ENCODE assay signal across 8 cellular contexts in the genomic region with DNA sequence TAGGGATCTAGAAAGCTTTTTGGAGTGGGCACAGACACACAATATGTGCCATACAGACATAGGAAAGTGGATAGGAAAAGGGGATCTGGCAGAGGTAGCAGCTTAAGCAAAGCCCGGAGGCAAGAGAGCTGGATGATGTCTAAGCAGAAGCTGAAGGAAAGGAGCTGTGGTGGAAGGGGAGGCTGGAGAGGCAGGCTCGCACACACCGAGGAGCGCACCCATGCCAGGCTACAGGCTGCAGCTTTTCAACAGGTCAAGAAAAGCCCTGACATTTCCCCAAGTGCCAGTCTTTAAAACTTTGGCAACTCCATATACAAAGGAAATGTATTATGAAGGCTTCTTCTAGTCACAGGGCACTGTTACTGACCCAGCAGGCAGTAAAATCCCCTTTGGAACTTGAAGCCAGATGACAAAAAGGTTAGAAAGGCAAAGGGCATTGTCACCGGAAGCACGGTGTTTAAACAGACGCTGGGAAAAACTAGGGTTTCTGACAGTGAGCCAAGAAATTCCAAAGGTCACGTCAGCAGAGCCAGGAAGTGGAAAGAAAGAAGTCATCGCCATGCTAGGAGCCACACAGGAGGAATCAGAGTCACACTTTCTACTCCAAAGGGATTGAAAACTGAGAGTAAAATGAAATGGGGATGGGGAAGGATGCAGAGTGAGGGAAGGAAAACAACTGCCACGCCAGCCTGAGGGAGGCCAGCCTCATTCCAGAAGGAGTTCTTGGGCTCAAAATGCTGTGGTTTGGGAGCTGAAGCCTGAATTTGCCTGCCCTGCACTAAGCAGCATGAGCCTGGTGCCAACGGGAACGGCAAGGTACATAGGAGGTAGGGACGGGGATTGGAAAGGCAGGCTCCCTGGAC.
DNase-seq lines count a peak whose midpoint lies in the region; ATAC-seq, FAIRE-seq and TF ChIP-seq lines count a peak whose summit lies in the region.

No MANE protein-coding gene starts in this region.

- peak; percentile 34; the same call in 1 of the 3 replicates for ATAC-seq in K562
- no peak for ATAC-seq in HG02798 (IDR thresholded peaks at IDR 0.05; ENCODE audit: poor library complexity, unreplicated experiment)

- no TSS peak for BruUV-seq in K562 (replicated peaks; lab: Mats Ljungman, UMichigan)

- TF ChIP-seq EP300 in K562 (IDR thresholded peaks at IDR 0.05; ENCODE audit: low read length) = no peak

- H3K79me2 ChIP-seq in K562 (ENCODE audit: control insufficient read depth, insufficient read depth, low read length) = no peaks in the 10 kb centered on the region

- H3K4me3 ChIP-seq in K562 = no peak overlapping the region
- H3K4me3 ChIP-seq in tibial artery = peak overlapping the region; percentile 1 to 24

- POLR2A ChIA-PET in K562 (lab: Yijun Ruan, JAX) = no interaction called here

- H3K27me3 ChIP-seq in K562 (ENCODE audit: control insufficient read depth in 2 of 2, insufficient read depth in 2 of 2, low read length in 2 of 2) (no peaks in the 10 kb centered on the region; a peak in 1 of 5 replicates), layer of hippocampus (ENCODE audit: control insufficient read depth, insufficient read depth, low read length) (no peaks in the 10 kb centered on the region), tibial artery (no peaks in the 10 kb centered on the region)

- H3K27ac ChIP-seq in K562 (ENCODE audit: extremely low read depth, low read depth, low read length) = no peak overlapping the region
- peak overlapping the region; percentile 52 for H3K27ac ChIP-seq in layer of hippocampus (ENCODE audit: low read depth, low read length)
- peak overlapping the region; percentile 77 to 81 for H3K27ac ChIP-seq in tibial artery

- TF ChIP-seq CTCF in K562 (IDR thresholded peaks at IDR 0.05 in 2 of 3, conservative IDR thresholded peaks at IDR 0.05 in 1 of 3; ENCODE audit: insufficient read depth in 2 of 3, low read depth in 1 of 3, low read length in 3 of 3) = no peak
- TF ChIP-seq CTCF in tibial artery (IDR thresholded peaks at IDR 0.05) = no peak

- WGBS in K562 (ENCODE audit: insufficient coverage, low coverage, missing lambda C conversion rate) = 27% methylated on average over 13 of the region's 13 CpGs

- H3K36me3 ChIP-seq in K562 (ENCODE audit: control insufficient read depth, insufficient read depth, low read length) = no peaks in the 10 kb centered on the region
- H3K36me3 ChIP-seq in tibial artery = no peaks in the 10 kb centered on the region

- no peak for TF ChIP-seq RAD21 in K562 (CRISPR knock-in tag; conservative IDR thresholded peaks at IDR 0.05 in 1 of 2, IDR thresholded peaks at IDR 0.05 in 1 of 2)

- no peak for FAIRE-seq in K562 (lab: Jason Lieb, UNC)

- in situ Hi-C loops in K562 (cut with MboI) = no loop called here

- H3K4me2 ChIP-seq in K562 (ENCODE audit: insufficient read depth, low read length) = no peak overlapping the region; the same call in 1 of the 2 replicates

- intact Hi-C loops in K562 (cut with micrococcal nuclease) (no loop called here), tibial artery (cut with DNase I; ENCODE audit: low total_unique reads) (no loop called here)

- CTCF ChIA-PET in K562 (lab: Yijun Ruan, JAX; ENCODE audit: low intra/inter-chr PET ratio) = no interaction called here

- no peaks in the 10 kb centered on the region for H4K20me1 ChIP-seq in K562 (replicated peaks; ENCODE audit: control insufficient read depth, insufficient read depth, low read length)

- H3K4me1 ChIP-seq in K562 (replicated peaks in 1 of 2; ENCODE audit: control insufficient read depth in 2 of 2, insufficient read depth in 2 of 2, low read length in 2 of 2) (peaks cover 0 to 9% of the 10 kb centered on the region in 2 experiments; a peak in 2 of 5 replicates), tibial artery (peaks cover 0 to 24% (median 22%) of the 10 kb centered on the region in 4 donors)

- H3K9me3 ChIP-seq in K562 (replicated peaks; ENCODE audit: control insufficient read depth, insufficient read depth, low read depth, low read length) = no peaks in the 10 kb centered on the region
- no peaks in the 10 kb centered on the region for H3K9me3 ChIP-seq in tibial artery

- 0 out of 4 replicates have a peak overlapping the region, but pooled peaks of 1 of the 2 experiments have one; percentile 36 for H3K9ac ChIP-seq in K562 (ENCODE audit: insufficient read depth in 1 of 2, low read depth in 2 of 2, low read length in 2 of 2)

- H2AFZ ChIP-seq in K562 (ENCODE audit: low read depth, low read length) = peak overlapping the region; percentile 93

- TF ChIP-seq POLR2A in K562 (conservative IDR thresholded peaks at IDR 0.05) = no peak

- peak; percentile 97 for DNase-seq in HT-29 (ENCODE audit: low spot score)
- DNase-seq in K562 (ENCODE audit: extremely low read depth in 1 of 4, low spot score in 3 of 4) = no peak
- peak; percentile 32 to 66 for DNase-seq in tibial artery
- DNase-seq in hypothalamus (lab: John Stamatoyannopoulos, UW) = no peak
- no peak for DNase-seq in NCI-H2107 treated with DMSO at 0.1 percent for 48 hours (lab: John Stamatoyannopoulos, UW; ENCODE audit: unreplicated experiment)
- DNase-seq in UCSD-AML1 (lab: John Stamatoyannopoulos, UW; ENCODE audit: unreplicated experiment) = no peak

- no peaks in the 10 kb centered on the region for H3K9me1 ChIP-seq in K562 (ENCODE audit: control insufficient read depth, insufficient read depth, low read length)

TF ChIP-seq in K562, 482 proteins besides CTCF, POLR2A, EP300 and RAD21:
- TF ChIP-seq RBM34 (IDR thresholded peaks at IDR 0.05; ENCODE audit: borderline replicate concordance, insufficient read depth, low read length) = no peak
- TF ChIP-seq RCOR1 (IDR thresholded peaks at IDR 0.05; ENCODE audit: borderline replicate concordance in 1 of 2, low read depth in 2 of 2, low read length in 2 of 2) = no peak

Comparison
In these comparisons a context has a peak if more than half of its experiments do, and no peak if none do; other contexts are left out.
1. DNase-seq: peak in HT-29 (single experiment) and tibial artery (2 of 2); none in K562 (0 of 4), hypothalamus (0 of 51), NCI-H2107 treated with DMSO at 0.1 percent for 48 hours (single experiment) and UCSD-AML1 (single experiment).